Comparison of ENCODE assay signal across 1 cellular context in the genomic region with DNA sequence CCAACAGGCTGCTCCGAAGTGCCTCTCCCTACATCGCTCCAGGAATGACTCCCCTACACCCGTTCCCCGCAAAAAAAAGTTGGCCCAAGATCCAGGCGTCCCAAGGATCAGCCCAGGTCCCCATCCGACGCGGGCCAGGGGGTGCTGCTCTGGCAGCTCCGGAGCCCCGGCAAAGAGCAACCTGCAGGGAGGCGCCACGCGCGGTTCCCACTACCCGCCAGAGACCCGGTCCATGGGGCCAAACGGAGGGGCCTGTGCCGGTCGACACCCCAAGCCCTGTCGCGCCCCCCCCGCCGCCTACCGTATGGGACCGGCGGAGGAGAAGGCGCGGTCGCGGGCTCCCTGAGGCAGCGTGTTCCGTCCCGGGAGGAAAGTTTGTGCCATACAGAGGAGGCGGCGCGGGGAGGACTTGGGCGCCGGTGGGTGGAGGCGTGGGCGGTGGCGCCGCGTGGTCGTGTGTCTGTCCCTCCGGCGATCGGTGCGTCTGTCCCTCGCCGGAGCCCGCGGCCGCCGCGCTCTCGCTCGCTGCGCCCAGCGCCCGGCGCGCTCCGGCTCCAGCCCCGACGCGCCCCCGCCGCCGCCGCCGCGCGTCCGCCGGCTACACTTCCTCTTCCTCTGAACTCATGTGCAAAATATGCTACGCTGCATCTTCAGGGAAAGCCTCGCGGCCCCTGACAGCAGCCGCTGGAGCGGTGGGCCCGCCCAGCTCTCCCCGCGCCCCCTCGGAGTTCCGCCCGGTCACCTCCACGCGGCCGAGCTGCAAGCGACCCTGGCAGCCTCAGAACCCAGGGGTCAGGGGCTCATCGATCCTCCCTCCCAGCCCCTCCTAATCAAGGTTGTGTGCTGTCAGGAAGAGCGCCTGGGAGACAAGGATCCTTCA.
TF ChIP-seq lines count a peak whose summit lies in the region.

Gene RFTN1, minus strand, starts transcription at position 559 of the 880 bp plus-strand sequence. CDS start 19,830 bp downstream, outside the sequence.

TF ChIP-seq in WTC11, 78 proteins besides CTCF, POLR2A, EP300 and RAD21 (continued from another document):
- peak; percentile 23; the same call in 1 of the 2 replicates for TF ChIP-seq HMGXB4 (CRISPR knock-in tag; IDR thresholded peaks at IDR 0.05)
